1 cellular context compared by ENCODE assay signal in genomic region chr5:160418561-160419457, GRCh38.
A peak's percentile ranks its signal among the peaks of the same experiment; 100 is the strongest.
TF ChIP-seq lines count a peak whose summit lies in the region.

Gene SLU7, minus strand, starts transcription at chr5:160419081. Its CDS starts 3,787 bp downstream, at chr5:160415294.

TF ChIP-seq in HepG2, 621 proteins besides CTCF, POLR2A, EP300 and RAD21 (continued from another document and continues in another):
- TF ChIP-seq ZNF574 (CRISPR knock-in tag; IDR thresholded peaks at IDR 0.05) (peak; percentile 78), HINFP (CRISPR knock-in tag; IDR thresholded peaks at IDR 0.05; ENCODE audit: low read depth) (no peak), ZNF20 (CRISPR knock-in tag; IDR thresholded peaks at IDR 0.05) (no peak), ZNF776 (CRISPR knock-in tag; IDR thresholded peaks at IDR 0.05) (no peak), SRSF1 (optimal IDR thresholded peaks at IDR 0.05; ENCODE audit: low read depth, low read length) (peak; percentile 89), CEBPZ (IDR thresholded peaks at IDR 0.05; ENCODE audit: low read length) (no peak), ZBTB40 (IDR thresholded peaks at IDR 0.05) (peak; percentile 60), ZBTB40 (CRISPR knock-in tag; IDR thresholded peaks at IDR 0.05) (peak; percentile 62; the same call in 1 of the 2 replicates), NONO (IDR thresholded peaks at IDR 0.05) (no peak), NONO (CRISPR knock-in tag; conservative IDR thresholded peaks at IDR 0.05) (peak; percentile 29; the same call in 1 of the 2 replicates), ARNTL (CRISPR knock-in tag; IDR thresholded peaks at IDR 0.05) (no peak), ZNF138 (CRISPR knock-in tag; IDR thresholded peaks at IDR 0.05; ENCODE audit: low read depth) (0 out of 2 replicates have a peak, but pooled peaks have one; percentile 32), MTF1 (CRISPR knock-in tag; IDR thresholded peaks at IDR 0.05) (no peak), ZNF530 (CRISPR knock-in tag; IDR thresholded peaks at IDR 0.05; ENCODE audit: low read depth) (no peak), ZNF382 (CRISPR knock-in tag; IDR thresholded peaks at IDR 0.05; ENCODE audit: borderline replicate concordance) (no peak), ARID3A (IDR thresholded peaks at IDR 0.05; ENCODE audit: low read depth, low read length) (no peak), JARID2 (CRISPR knock-in tag; IDR thresholded peaks at IDR 0.05; ENCODE audit: insufficient replicate concordance) (no peak), SP2 (CRISPR knock-in tag; IDR thresholded peaks at IDR 0.05) (no peak), KDM6A (CRISPR knock-in tag; IDR thresholded peaks at IDR 0.05; ENCODE audit: low read depth) (no peak), ZNF780A (CRISPR knock-in tag; IDR thresholded peaks at IDR 0.05) (no peak), GLI4 (CRISPR knock-in tag; IDR thresholded peaks at IDR 0.05; ENCODE audit: borderline replicate concordance) (no peak), POGK (CRISPR knock-in tag; conservative IDR thresholded peaks at IDR 0.05) (peak; percentile 59; the same call in 1 of the 2 replicates), DRAP1 (CRISPR knock-in tag; IDR thresholded peaks at IDR 0.05) (peak; percentile 74), ZNF775 (CRISPR knock-in tag; IDR thresholded peaks at IDR 0.05; ENCODE audit: borderline replicate concordance) (no peak), FOXK1 (CRISPR knock-in tag; IDR thresholded peaks at IDR 0.05; ENCODE audit: borderline replicate concordance, low read depth) (peak; percentile 96), CHD2 (IDR thresholded peaks at IDR 0.05; ENCODE audit: low read depth, low read length) (peak; percentile 94), ZNF350 (CRISPR knock-in tag; IDR thresholded peaks at IDR 0.05; ENCODE audit: borderline replicate concordance, low read depth) (peak; percentile 49; the same call in 1 of the 2 replicates), ELF1 (CRISPR knock-in tag; IDR thresholded peaks at IDR 0.05) (peak; percentile 95), ZNF17 (CRISPR knock-in tag; IDR thresholded peaks at IDR 0.05) (no peak), GATA4 (IDR thresholded peaks at IDR 0.05; ENCODE audit: borderline replicate concordance, low read depth) (no peak), SAFB2 (CRISPR knock-in tag; IDR thresholded peaks at IDR 0.05; ENCODE audit: borderline replicate concordance, low read depth) (no peak; the same call in 1 of the 2 replicates), ZNF235 (CRISPR knock-in tag; IDR thresholded peaks at IDR 0.05; ENCODE audit: borderline replicate concordance) (no peak), SOX5 (CRISPR knock-in tag; IDR thresholded peaks at IDR 0.05; ENCODE audit: borderline replicate concordance) (peak; percentile 20; the same call in 1 of the 2 replicates), MIXL1 (CRISPR knock-in tag; IDR thresholded peaks at IDR 0.05) (no peak), ZNF597 (CRISPR knock-in tag; IDR thresholded peaks at IDR 0.05) (no peak), EEA1 (CRISPR knock-in tag; IDR thresholded peaks at IDR 0.05; ENCODE audit: borderline replicate concordance) (no peak), ZFP41 (CRISPR knock-in tag; IDR thresholded peaks at IDR 0.05; ENCODE audit: borderline replicate concordance) (no peak), ZNF430 (CRISPR knock-in tag; IDR thresholded peaks at IDR 0.05) (no peak; the same call in none of the 2 replicates), KAT7 (CRISPR knock-in tag; IDR thresholded peaks at IDR 0.05; ENCODE audit: borderline replicate concordance) (no peak), TOPORS (CRISPR knock-in tag; IDR thresholded peaks at IDR 0.05) (no peak), ISX (CRISPR knock-in tag; conservative IDR thresholded peaks at IDR 0.05) (no peak)
